Comparison of ENCODE assay signal across 34 cellular contexts in the genomic region with DNA sequence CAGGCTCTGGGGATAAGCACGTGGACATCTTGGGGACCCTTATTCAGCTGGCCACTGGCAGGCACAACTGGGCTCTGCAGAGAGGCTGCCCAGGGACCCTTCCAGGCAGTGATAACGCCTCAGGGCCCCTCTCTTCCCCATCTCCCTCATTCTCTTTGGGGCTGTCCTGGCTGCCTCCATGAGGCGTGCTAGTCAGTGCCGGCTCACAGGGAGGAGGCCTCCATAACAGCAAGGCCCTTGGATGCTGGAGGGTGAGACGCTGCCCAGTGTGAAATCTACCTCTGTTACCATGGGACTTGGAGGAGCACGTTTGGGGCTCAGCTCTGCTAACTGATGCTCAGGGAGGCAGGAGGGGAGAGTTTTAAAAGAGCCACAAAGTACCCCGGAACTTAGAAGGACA.
"Had no signal": no experiment of that assay in that cellular context is flagged by ENCODE, and none has a peak within 500 bp of the region (broad histone marks: within the 10 kb centered on the region; RNA-seq: fewer than 3 reads in every experiment).

No MANE protein-coding gene starts in this region.

- H3K4me1 ChIP-seq: body of pancreas, breast epithelium, esophagus squamous epithelium, gastroesophageal sphincter had no signal

- H3K4me1 Mint-ChIP-seq: activated B cell treated with CpG ODN at 0.5 μM for 24 hours; activated naive CD4-positive, alpha-beta T cell treated with anti-CD3 and anti-CD28 coated beads, Interleukin-2, amount 50 U/mL, for 24 hours; activated naive CD8-positive, alpha-beta T cell treated with anti-CD3 and anti-CD28 coated beads for 36 hours; activated naive CD8-positive, alpha-beta T cell treated with anti-CD3 and anti-CD28 coated beads, Interleukin-2, amount 50 U/mL, for 24 hours; central memory CD8-positive, alpha-beta T cell had no signal

- H3K27me3 ChIP-seq: adrenal gland, body of pancreas, breast epithelium, cardiac muscle cell had no signal

- H3K36me3 ChIP-seq: adrenal gland, breast epithelium, cardiac muscle cell, esophagus squamous epithelium, gastroesophageal sphincter had no signal

- H3K9me3 ChIP-seq: adrenal gland, body of pancreas had no signal

- H3K9me3 Mint-ChIP-seq: activated B cell treated with CpG ODN at 0.5 μM for 24 hours; activated naive CD4-positive, alpha-beta T cell treated with anti-CD3 and anti-CD28 coated beads for 36 hours; activated naive CD4-positive, alpha-beta T cell treated with anti-CD3 and anti-CD28 coated beads, Interleukin-2, amount 50 U/mL, for 24 hours; activated naive CD8-positive, alpha-beta T cell treated with anti-CD3 and anti-CD28 coated beads for 36 hours; activated naive CD8-positive, alpha-beta T cell treated with anti-CD3 and anti-CD28 coated beads, Interleukin-2, amount 50 U/mL, for 24 hours; activated T-helper 1 cell treated with anti-CD3 and anti-CD28 coated beads, Interleukin-12 subunit alpha, Interleukin-12 subunit beta, Interleukin-2, Interleukin-4 antibody, amounts not matched to agents 30 ng/mL and 10 ng/mL and 1 ng/mL, durations not matched to agents 14 hours and 24 hours and 36 hours; activated T-helper 2 cell treated with anti-CD3 and anti-CD28 coated beads, Interferon-gamma antibody, Interleukin-2, Interleukin-4, amounts not matched to agents 10 μg/mL and 5 μg/mL and 100 μg/mL, durations not matched to agents 14 hours and 24 hours and 36 hours; central memory CD8-positive, alpha-beta T cell; effector memory CD8-positive, alpha-beta T cell had no signal

- DNase-seq: activated B cell treated with CpG ODN at 0.5 μM for 24 hours; activated CD4-positive, alpha-beta T cell treated with anti-CD3 and anti-CD28 coated beads for 48 hours; activated CD4-positive, alpha-beta T cell treated with anti-CD3 and anti-CD28 coated beads, Interleukin-2, amount 50 U/mL, for 1 hour; activated CD4-positive, alpha-beta T cell treated with anti-CD3 and anti-CD28 coated beads, Interleukin-2, amount 50 U/mL, for 48 hours; activated CD8-positive, alpha-beta memory T cell treated with anti-CD3 and anti-CD28 coated beads for 24 hours; activated CD8-positive, alpha-beta T cell treated with anti-CD3 and anti-CD28 coated beads for 36 hours; activated effector memory CD4-positive, alpha-beta T cell treated with anti-CD3 and anti-CD28 coated beads, Interleukin-2, amount 50 U/mL, for 16 hours; activated naive CD4-positive, alpha-beta T cell treated with anti-CD3 and anti-CD28 coated beads for 36 hours; activated naive CD8-positive, alpha-beta T cell treated with anti-CD3 and anti-CD28 coated beads for 36 hours; activated naive CD8-positive, alpha-beta T cell treated with anti-CD3 and anti-CD28 coated beads, Interleukin-2, amount 50 U/mL, for 24 hours; activated T-cell treated with anti-CD3 and anti-CD28 coated beads, Interleukin-2, amount 50 U/mL, for 1 hour; activated T-cell treated with anti-CD3 and anti-CD28 coated beads, Interleukin-2, amount 50 U/mL, for 48 hours; adrenal gland; amygdala; aorta; body of pancreas; effector CD4-positive, alpha-beta T cell; effector memory CD8-positive, alpha-beta T cell; esophagus squamous epithelium; foreskin melanocyte; head of caudate nucleus; T-helper 2 cell had no signal

- H3K4me3 ChIP-seq: adrenal gland, body of pancreas, breast epithelium, cardiac muscle cell, coronary artery, esophagus squamous epithelium, gastroesophageal sphincter had no signal

- H3K36me3 Mint-ChIP-seq: activated naive CD4-positive, alpha-beta T cell treated with anti-CD3 and anti-CD28 coated beads, Interleukin-2, amount 50 U/mL, for 24 hours; activated naive CD8-positive, alpha-beta T cell treated with anti-CD3 and anti-CD28 coated beads for 36 hours had no signal

- H3K27me3 Mint-ChIP-seq: activated B cell treated with CpG ODN at 0.5 μM for 24 hours; activated CD8-positive, alpha-beta T cell treated with anti-CD3 and anti-CD28 coated beads for 36 hours; activated naive CD4-positive, alpha-beta T cell treated with anti-CD3 and anti-CD28 coated beads, Interleukin-2, amount 50 U/mL, for 24 hours; activated naive CD8-positive, alpha-beta T cell treated with anti-CD3 and anti-CD28 coated beads for 36 hours; activated naive CD8-positive, alpha-beta T cell treated with anti-CD3 and anti-CD28 coated beads, Interleukin-2, amount 50 U/mL, for 24 hours; central memory CD8-positive, alpha-beta T cell; dendritic cell treated with granulocyte-macrophage colony-stimulating factor and Interleukin-4, amounts not matched to agents 40 ng/mL and 50 ng/mL, for 4 days had no signal

- H3K4me3 Mint-ChIP-seq: activated B cell treated with CpG ODN at 0.5 μM for 24 hours; activated CD8-positive, alpha-beta T cell treated with anti-CD3 and anti-CD28 coated beads for 36 hours; activated naive CD4-positive, alpha-beta T cell treated with anti-CD3 and anti-CD28 coated beads for 36 hours; activated naive CD4-positive, alpha-beta T cell treated with anti-CD3 and anti-CD28 coated beads, Interleukin-2, amount 50 U/mL, for 24 hours; activated naive CD8-positive, alpha-beta T cell treated with anti-CD3 and anti-CD28 coated beads for 36 hours; activated naive CD8-positive, alpha-beta T cell treated with anti-CD3 and anti-CD28 coated beads, Interleukin-2, amount 50 U/mL, for 24 hours; activated T-helper 1 cell treated with anti-CD3 and anti-CD28 coated beads, Interleukin-12 subunit alpha, Interleukin-12 subunit beta, Interleukin-2, Interleukin-4 antibody, amounts not matched to agents 30 ng/mL and 10 ng/mL and 1 ng/mL, durations not matched to agents 14 hours and 24 hours and 36 hours; central memory CD8-positive, alpha-beta T cell; dendritic cell treated with granulocyte-macrophage colony-stimulating factor and Interleukin-4, amounts not matched to agents 40 ng/mL and 50 ng/mL, for 4 days; effector memory CD8-positive, alpha-beta T cell had no signal

- FAIRE-seq: endothelial cell of umbilical vein had no signal

- H3K27ac ChIP-seq: adrenal gland, body of pancreas, breast epithelium, cardiac muscle cell, coronary artery, epithelial cell of prostate, esophagus squamous epithelium, gastroesophageal sphincter had no signal

- ATAC-seq: activated CD4-positive, CD25-positive, alpha-beta regulatory T cell treated with anti-CD3 and anti-CD28 coated beads, Interleukin-2, amount 50 U/mL, for 24 hours; activated CD8-positive, alpha-beta T cell treated with anti-CD3 and anti-CD28 coated beads for 36 hours; activated naive CD8-positive, alpha-beta T cell treated with anti-CD3 and anti-CD28 coated beads, Interleukin-2, amount 50 U/mL, for 24 hours; body of pancreas; effector memory CD8-positive, alpha-beta T cell; gastroesophageal sphincter had no signal

- H3K27ac Mint-ChIP-seq: activated B cell treated with CpG ODN at 0.5 μM for 24 hours; activated CD8-positive, alpha-beta T cell treated with anti-CD3 and anti-CD28 coated beads for 36 hours; activated naive CD4-positive, alpha-beta T cell treated with anti-CD3 and anti-CD28 coated beads for 36 hours; activated naive CD4-positive, alpha-beta T cell treated with anti-CD3 and anti-CD28 coated beads, Interleukin-2, amount 50 U/mL, for 24 hours; activated naive CD8-positive, alpha-beta T cell treated with anti-CD3 and anti-CD28 coated beads for 36 hours; activated naive CD8-positive, alpha-beta T cell treated with anti-CD3 and anti-CD28 coated beads, Interleukin-2, amount 50 U/mL, for 24 hours; activated T-helper 1 cell treated with anti-CD3 and anti-CD28 coated beads, Interleukin-12 subunit alpha, Interleukin-12 subunit beta, Interleukin-2, Interleukin-4 antibody, amounts not matched to agents 30 ng/mL and 10 ng/mL and 1 ng/mL, durations not matched to agents 14 hours and 24 hours and 36 hours; activated T-helper 2 cell treated with anti-CD3 and anti-CD28 coated beads, Interferon-gamma antibody, Interleukin-2, Interleukin-4, amounts not matched to agents 10 μg/mL and 5 μg/mL and 100 μg/mL, durations not matched to agents 14 hours and 24 hours and 36 hours; dendritic cell treated with granulocyte-macrophage colony-stimulating factor and Interleukin-4, amounts not matched to agents 40 ng/mL and 50 ng/mL, for 4 days; effector memory CD8-positive, alpha-beta T cell had no signal
